In genomic region chr12:29283969-29284368, GRCh38 we compare ENCODE assay signal across 10 cellular contexts.
"Had no signal": no experiment of that assay in that cellular context is flagged by ENCODE, and none has a peak within 500 bp of the region (broad histone marks: within the 10 kb centered on the region; RNA-seq: fewer than 3 reads in every experiment).

No MANE protein-coding gene starts in this region.

- ATAC-seq: gastrocnemius medialis, T-helper 17 cell had no signal

- DNase-seq: activated B cell treated with CpG ODN at 0.5 μM for 24 hours; activated CD4-positive, alpha-beta T cell treated with anti-CD3 and anti-CD28 coated beads, Interleukin-2, amount 50 U/mL, for 1 hour; activated naive CD4-positive, alpha-beta T cell treated with anti-CD3 and anti-CD28 coated beads, Interleukin-2, amount 10 ng/mL, durations not matched to agents 7 days and 5 days; adrenal gland; cerebellar nuclear complex; gastrocnemius medialis; posterior cingulate gyrus; T-helper 17 cell; thyroid gland; uterus had no signal
